In genomic region chr17:63774982-63775290, GRCh38 we compare ENCODE assay signal across 8 cellular contexts. TPM values are rescaled to one million over a fixed set of nuclear protein-coding genes. Genes with fewer than 3 reads are reported as not detected.
DNase-seq lines count a peak whose midpoint lies in the region; ATAC-seq, FAIRE-seq and TF ChIP-seq lines count a peak whose summit lies in the region.

No MANE protein-coding gene starts in this region.

- H2BK20ac ChIP-seq in H9 (ENCODE audit: low read depth, low read length, poor library complexity, severe bottlenecking), result no peak overlapping the region

- H3K27me3 ChIP-seq in A673 (replicated peaks; ENCODE audit: insufficient read depth, low read depth, low read length, poor library complexity) (no peaks in the 10 kb centered on the region), H9 (ENCODE audit: insufficient read depth, low read length) (no peaks in the 10 kb centered on the region), thyroid gland (no peaks in the 10 kb centered on the region)

- H3K36me3 ChIP-seq in A673 (ENCODE audit: insufficient read depth, low read length, poor library complexity, severe bottlenecking), result peaks cover 35% of the 10 kb centered on the region
- peaks cover 6% of the 10 kb centered on the region in 2 donors for H3K36me3 ChIP-seq in kidney (ENCODE audit: control insufficient read depth in 1 of 2, insufficient read depth in 2 of 2, low read length in 2 of 2)
- H3K36me3 ChIP-seq in thyroid gland, result no peaks in the 10 kb centered on the region

- H3K4ac ChIP-seq in H9 (ENCODE audit: low read depth, low read length), result no peak overlapping the region

- H3K4me2 ChIP-seq in H9 (ENCODE audit: insufficient read depth, insufficient read length, low read length), result peak overlapping the region; percentile 95

- H2BK5ac ChIP-seq in H9 (ENCODE audit: insufficient read length, low read length), result no peak overlapping the region

- CTCF ChIA-PET in A673 (lab: Charles Lee), result no interaction called here

- BruUV-seq in A673 (replicated peaks; lab: Mats Ljungman, UMichigan), result TSS peak; percentile 29

- TF ChIP-seq CTCF in A673 (conservative IDR thresholded peaks at IDR 0.05; ENCODE audit: low read depth, low read length) (no peak), H9 (conservative IDR thresholded peaks at IDR 0.05) (no peak), kidney (IDR thresholded peaks at IDR 0.05; ENCODE audit: borderline replicate concordance, extremely low read depth, insufficient read depth) (no peak), thyroid gland (IDR thresholded peaks at IDR 0.05) (no peak)

- no peak for FAIRE-seq in kidney (lab: Jason Lieb, UNC)

- no peak overlapping the region for H2AK5ac ChIP-seq in H9 (ENCODE audit: insufficient read length, low read length)

- H3K79me2 ChIP-seq in H9 (ENCODE audit: insufficient read depth, low read length), result peaks cover 71% of the 10 kb centered on the region

- peak overlapping the region; percentile 99 to 100 for H3K4me3 Mint-ChIP-seq in H9
- H3K4me3 Mint-ChIP-seq in activated naive CD8-positive, alpha-beta T cell, result peak overlapping the region; percentile 97

- no peak overlapping the region for H3K56ac ChIP-seq in H9 (ENCODE audit: insufficient read length, low read depth, low read length)

- H2BK120ac ChIP-seq in H9 (ENCODE audit: low read depth, low read length, poor library complexity, severe bottlenecking), result no peak overlapping the region

- no peak overlapping the region for H4K5ac ChIP-seq in H9 (ENCODE audit: insufficient read length, low read depth, low read length)

- no peak for TF ChIP-seq POLR2A in thyroid gland (IDR thresholded peaks at IDR 0.05)

- H4K20me1 ChIP-seq in H9 (ENCODE audit: control insufficient read depth, insufficient read depth, insufficient read length), result no peaks in the 10 kb centered on the region

- H3K4me1 Mint-ChIP-seq in H9, result peaks cover 18 to 22% of the 10 kb centered on the region in 2 experiments
- peaks cover 63% of the 10 kb centered on the region for H3K4me1 Mint-ChIP-seq in activated naive CD8-positive, alpha-beta T cell (ENCODE audit: low read depth)

- no peak for ATAC-seq in HG02938 (IDR thresholded peaks at IDR 0.05; ENCODE audit: unreplicated experiment)

- no CpG with 5 or more reads among the region's 4 CpGs for WGBS in H9 (ENCODE audit: extremely low coverage, insufficient read length, low lambda C conversion rate)
- 4 to 5% methylated on average over 4 of the region's 4 CpGs for WGBS in thyroid gland, 2 donors

- no peaks in the 10 kb centered on the region for H3K79me1 ChIP-seq in H9 (ENCODE audit: insufficient read depth, low read depth, low read length, poor library complexity, severe bottlenecking)

- H3K27me3 Mint-ChIP-seq in H9 (ENCODE audit: low read depth), result no peaks in the 10 kb centered on the region
- no peaks in the 10 kb centered on the region for H3K27me3 Mint-ChIP-seq in activated naive CD8-positive, alpha-beta T cell

- POLR2A ChIA-PET in A673 (lab: Charles Lee; ENCODE audit: low non-redundant PET), result interaction anchor here (0.9 kb wide), 1 partner anchor 15 kb away, joined by 3 read pairs; no protein-coding TSS in a partner anchor

- intact Hi-C loops in A673 (cut with micrococcal nuclease; ENCODE audit: unreplicated experiment), result no loop called here
- intact Hi-C loops in kidney (cut with DNase I), result no loop called here
- intact Hi-C loops in thyroid gland (cut with DNase I), result loop anchor here (5.0 kb wide), 1 partner anchor 62 kb away; no protein-coding TSS in a partner anchor

- H3K9me3 Mint-ChIP-seq in H9, result no peaks in the 10 kb centered on the region
- no peaks in the 10 kb centered on the region for H3K9me3 Mint-ChIP-seq in activated naive CD8-positive, alpha-beta T cell (ENCODE audit: low read depth)

- H2BK12ac ChIP-seq in H9 (ENCODE audit: insufficient read length, low read depth, low read length), result no peak overlapping the region

- peak overlapping the region; percentile 99 for H3K27ac ChIP-seq in A673 (ENCODE audit: low read depth, low read length, poor library complexity, severe bottlenecking)
- H3K27ac ChIP-seq in H9 (ENCODE audit: insufficient read length, low read depth, low read length), result no peak overlapping the region
- peak overlapping the region in 1 of 2 donors; percentile 99 for H3K27ac ChIP-seq in kidney (ENCODE audit: low read depth in 2 of 2, low read length in 2 of 2)
- peak overlapping the region in 1 of 3 donors; percentile 92 for H3K27ac ChIP-seq in thyroid gland

- DNase-seq in A673 (ENCODE audit: low spot score) (no peak), H9 (no peak), kidney (no peak), thyroid gland (no peak), midbrain (lab: John Stamatoyannopoulos, UW) (no peak), LoVo (ENCODE audit: low spot score) (no peak)

- H2BK15ac ChIP-seq in H9 (ENCODE audit: low read depth, low read length), result no peak overlapping the region

- no peak overlapping the region for H2AFZ ChIP-seq in H9 (ENCODE audit: low read length)

- H3K23me2 ChIP-seq in H9 (ENCODE audit: insufficient read length, low read depth, low read length, poor library complexity, severe bottlenecking), result peaks cover 9% of the 10 kb centered on the region

- H3K9me3 ChIP-seq in A673 (ENCODE audit: low read depth, low read length, poor library complexity, severe bottlenecking) (no peaks in the 10 kb centered on the region), H9 (ENCODE audit: control insufficient read depth, low read depth, low read length) (no peaks in the 10 kb centered on the region), kidney (ENCODE audit: control insufficient read depth in 1 of 2, low read length in 2 of 2) (no peaks in the 10 kb centered on the region), thyroid gland (no peaks in the 10 kb centered on the region)

- peaks cover 34 to 48% (median 42%) of the 10 kb centered on the region in 3 experiments for H3K36me3 Mint-ChIP-seq in H9 (ENCODE audit: insufficient read depth in 1 of 3, low read depth in 3 of 3)
- peaks cover 7% of the 10 kb centered on the region for H3K36me3 Mint-ChIP-seq in activated naive CD8-positive, alpha-beta T cell

- no peak overlapping the region for H3T11ph ChIP-seq in H9 (ENCODE audit: low read length)

- no peak overlapping the region; the same call in 1 of the 2 replicates for H3K14ac ChIP-seq in H9 (ENCODE audit: insufficient read depth, low read length)

- H4K8ac ChIP-seq in H9 (replicated peaks; ENCODE audit: insufficient read length, low read depth, low read length), result no peak overlapping the region

- peak overlapping the region; percentile 100; a peak in 6 of 7 replicates for H3K27ac Mint-ChIP-seq in H9
- H3K27ac Mint-ChIP-seq in activated naive CD8-positive, alpha-beta T cell, result peak overlapping the region; percentile 100

- no peak overlapping the region for H3K18ac ChIP-seq in H9 (ENCODE audit: insufficient read length, low read depth, low read length)

- H3K4me1 ChIP-seq in A673 (ENCODE audit: insufficient read depth, low read length, poor library complexity, severe bottlenecking) (peaks cover 10% of the 10 kb centered on the region), H9 (ENCODE audit: insufficient read depth, low read length) (no peaks in the 10 kb centered on the region; the same call in 1 of the 2 replicates), kidney (ENCODE audit: control insufficient read depth in 1 of 2, insufficient read depth in 1 of 2, low read depth in 1 of 2, low read length in 2 of 2) (peaks cover 0 to 13% of the 10 kb centered on the region in 2 donors), thyroid gland (peaks cover 18 to 25% of the 10 kb centered on the region in 2 donors)

- no peak overlapping the region for H4K91ac ChIP-seq in H9 (ENCODE audit: insufficient read length, low read depth, low read length)

- H3K9ac ChIP-seq in H9 (ENCODE audit: extremely low read depth, insufficient read length, low read length) (peak overlapping the region; percentile 86), kidney (ENCODE audit: low read length in 2 of 2) (peak overlapping the region; percentile 68 to 91)

- no peak overlapping the region for H3K23ac ChIP-seq in H9 (ENCODE audit: insufficient read length, low read depth, low read length)

- H3K4me3 ChIP-seq in A673 (ENCODE audit: low read depth, low read length, poor library complexity, severe bottlenecking) (peak overlapping the region; percentile 70), kidney (ENCODE audit: low read length in 2 of 2) (peak overlapping the region; percentile 90 to 94), thyroid gland (replicated peaks in 1 of 3) (peak overlapping the region; percentile 68 to 83 (median 75))

RNA-seq across cellular contexts. Expression of gene DDX42, which starts 1.0 kb away (rescaled TPM):
- total RNA-seq in A673 (2021) (148 and 149 TPM in 2 replicates), H9 (2021) (184 and 187 TPM in 2 replicates), kidney (104 TPM), thyroid gland (100 to 1,000 TPM in 1 of 4 donors, 10 to 100 TPM in 3; 76.3 to 138 (median 89.1) TPM)
- 38.6 TPM for polyA plus RNA-seq in kidney (ENCODE audit: insufficient read depth, low read depth, low replicate concordance)

RNA-seq across cellular contexts. Expression of gene CCDC47, which starts 1.5 kb away (rescaled TPM):
- total RNA-seq in A673 (2021) (91.9 and 104 TPM in 2 replicates), H9 (2021) (79.4 and 79.6 TPM in 2 replicates), kidney (83.1 TPM), thyroid gland (100 to 1,000 TPM in 1 of 4 donors, 10 to 100 TPM in 3; 69.4 to 120 (median 85.1) TPM)
- polyA plus RNA-seq in kidney (ENCODE audit: insufficient read depth, low read depth, low replicate concordance), result 50.9 TPM

RNA-seq across cellular contexts. Expression of gene STRADA, which starts 33.3 kb away (rescaled TPM):
- total RNA-seq in A673 (2021) (56.3 and 62.8 TPM in 2 replicates), H9 (2021) (34.5 and 35.0 TPM in 2 replicates), kidney (38.9 TPM), thyroid gland (10 to 100 TPM; 28.6 to 44.6 (median 32.2) TPM)
- 25.7 TPM for polyA plus RNA-seq in kidney (ENCODE audit: insufficient read depth, low read depth, low replicate concordance)

RNA-seq across cellular contexts. Expression of gene PSMC5, which starts 52.3 kb away (rescaled TPM):
- total RNA-seq in A673 (2021) (302 and 305 TPM in 2 replicates), H9 (2021) (178 and 183 TPM in 2 replicates), kidney (145 TPM), thyroid gland (10 to 100 TPM; 79.1 to 98.3 (median 86.4) TPM)
- polyA plus RNA-seq in kidney (ENCODE audit: insufficient read depth, low read depth, low replicate concordance), result 247 TPM

RNA-seq across cellular contexts. Expression of gene FTSJ3, which starts 52.5 kb away (rescaled TPM):
- 81.0 and 90.4 TPM in 2 replicates for total RNA-seq in A673 (2021)
- total RNA-seq in H9 (2021), result 77.5 and 80.3 TPM in 2 replicates
- 38.7 TPM for total RNA-seq in kidney
- polyA plus RNA-seq in kidney (ENCODE audit: insufficient read depth, low read depth, low replicate concordance), result 23.7 TPM
- 10 to 100 TPM; 37.8 to 64.7 (median 47.2) TPM for total RNA-seq in thyroid gland
